In the genomic region with DNA sequence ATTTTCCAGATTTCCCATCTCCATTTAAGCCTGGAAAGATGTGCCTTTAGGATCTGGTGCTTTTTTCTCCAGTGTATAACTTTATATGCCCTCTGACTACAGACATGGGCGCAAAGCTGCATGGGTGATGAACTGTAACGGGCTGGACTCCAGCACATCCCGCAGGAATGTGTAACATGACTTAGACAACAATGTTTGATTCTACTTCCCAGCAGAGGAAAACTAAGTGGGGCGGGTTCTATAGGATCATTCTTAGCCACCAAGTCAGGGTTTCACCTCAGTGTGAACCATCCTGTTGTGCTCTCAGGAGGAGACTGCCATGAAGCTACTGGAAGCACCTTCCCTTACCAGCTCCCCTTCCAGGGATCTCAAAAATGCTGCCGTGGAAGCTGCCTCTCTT, we compare ENCODE assay signal across 16 cellular contexts.
DNase-seq lines count a peak whose midpoint lies in the region; ATAC-seq and TF ChIP-seq lines count a peak whose summit lies in the region.
"Had no signal": no experiment of that assay in that cellular context is flagged by ENCODE, and none has a peak within 500 bp of the region (broad histone marks: within the 10 kb centered on the region; RNA-seq: fewer than 3 reads in every experiment).

No MANE protein-coding gene starts in this region.

- no peaks in the 10 kb centered on the region for H3K27me3 ChIP-seq in Caco-2 (replicated peaks; ENCODE audit: control insufficient read depth, insufficient read depth, low read length)
- H3K27me3 ChIP-seq in MG63: no peaks in the 10 kb centered on the region
- H3K27me3 ChIP-seq in mammary epithelial cell (ENCODE audit: insufficient read depth, low read length): no peaks in the 10 kb centered on the region
- no peaks in the 10 kb centered on the region for H3K27me3 ChIP-seq in GM23338 (ENCODE audit: insufficient read depth)
- H3K27me3 ChIP-seq: gastroesophageal sphincter had no signal

- no peak overlapping the region for H3K4me3 ChIP-seq in Caco-2 (ENCODE audit: low read depth, low read length)
- no peak overlapping the region for H3K4me3 ChIP-seq in MG63
- H3K4me3 ChIP-seq in mammary epithelial cell (replicated peaks in 1 of 3; ENCODE audit: insufficient read depth in 1 of 3, low read depth in 2 of 3, low read length in 3 of 3): no peak overlapping the region
- H3K4me3 ChIP-seq in GM23338: no peak overlapping the region
- H3K4me3 ChIP-seq: gastroesophageal sphincter had no signal

- ATAC-seq in GM23338: no peak
- ATAC-seq: effector memory CD8-positive, alpha-beta T cell; gastroesophageal sphincter; naive thymus-derived CD4-positive, alpha-beta T cell had no signal

- H3K9me3 Mint-ChIP-seq in Caco-2 (ENCODE audit: unreplicated experiment) (peaks cover 9% of the 10 kb centered on the region), GM23338 (no peaks in the 10 kb centered on the region)
- H3K9me3 Mint-ChIP-seq: central memory CD8-positive, alpha-beta T cell; effector memory CD8-positive, alpha-beta T cell had no signal

- DNase-seq in Caco-2 (no peak), MG63 (peak; percentile 70), mammary epithelial cell (peak; percentile 42), kidney tubule cell (ENCODE audit: low spot score) (peak; percentile 92), NOMO-1 (lab: John Stamatoyannopoulos, UW; ENCODE audit: unreplicated experiment in 2 of 2) (no peak), GM23338 (ENCODE audit: low spot score) (no peak), activated T-cell treated with anti-CD3 and anti-CD28 coated beads for 4 hours (no peak)
- DNase-seq in stimulated activated CD4-positive, alpha-beta T cell treated with anti-CD3 and anti-CD28 coated beads, Interleukin-4, amount 100 ng/mL, for 4 hours: no peak
- DNase-seq: activated CD4-positive, alpha-beta T cell treated with anti-CD3 and anti-CD28 coated beads for 48 hours; activated naive CD8-positive, alpha-beta T cell treated with anti-CD3 and anti-CD28 coated beads, Interleukin-2, amount 10 ng/mL, durations not matched to agents 7 days and 5 days; effector memory CD8-positive, alpha-beta T cell; H7; naive thymus-derived CD4-positive, alpha-beta T cell; NCI-H345 had no signal

- H3K27ac ChIP-seq in mammary epithelial cell (ENCODE audit: insufficient read depth, low read depth, low read length): no peak overlapping the region
- H3K27ac ChIP-seq in GM23338 (ENCODE audit: low read depth): no peak overlapping the region
- H3K27ac ChIP-seq: gastroesophageal sphincter had no signal

- H3K4me1 Mint-ChIP-seq in Caco-2 (ENCODE audit: low read depth, unreplicated experiment) (peaks cover 39% of the 10 kb centered on the region), GM23338 (peaks cover 17% of the 10 kb centered on the region)
- H3K4me1 Mint-ChIP-seq: central memory CD8-positive, alpha-beta T cell had no signal

- H3K27me3 Mint-ChIP-seq in Caco-2 (ENCODE audit: insufficient read depth, unreplicated experiment): no peaks in the 10 kb centered on the region
- no peaks in the 10 kb centered on the region for H3K27me3 Mint-ChIP-seq in GM23338 (ENCODE audit: insufficient read depth, low read depth, poor library complexity)

- H3K36me3 Mint-ChIP-seq in Caco-2 (ENCODE audit: insufficient read depth, unreplicated experiment): peaks cover 4% of the 10 kb centered on the region
- no peaks in the 10 kb centered on the region for H3K36me3 Mint-ChIP-seq in GM23338 (ENCODE audit: low read depth)

- CTCF ChIA-PET in Caco-2 (lab: Charles Lee): no interaction called here
- CTCF ChIA-PET in mammary epithelial cell (lab: Charles Lee; ENCODE audit: low non-redundant PET): no interaction called here

- TF ChIP-seq CTCF in Caco-2 (IDR thresholded peaks at IDR 0.05; ENCODE audit: insufficient read depth in 1 of 2, low read depth in 1 of 2, low read length in 1 of 2, severe bottlenecking in 1 of 2, unreplicated experiment in 1 of 2) (no peak), mammary epithelial cell (conservative IDR thresholded peaks at IDR 0.05 in 1 of 2, IDR thresholded peaks at IDR 0.05 in 1 of 2; ENCODE audit: extremely low read depth in 1 of 2, insufficient read depth in 1 of 2, low read depth in 1 of 2, low read length in 2 of 2) (no peak), GM23338 (conservative IDR thresholded peaks at IDR 0.05; ENCODE audit: low read depth in 2 of 2) (no peak)

- WGBS in mammary epithelial cell (ENCODE audit: low coverage, missing lambda C conversion rate): 87% methylated on average over 5 of the region's 5 CpGs

- H3K79me2 ChIP-seq in mammary epithelial cell (ENCODE audit: insufficient read depth, low read length): no peaks in the 10 kb centered on the region
- no peaks in the 10 kb centered on the region for H3K79me2 ChIP-seq in GM23338 (replicated peaks; ENCODE audit: insufficient read depth)

- peaks cover 9% of the 10 kb centered on the region; the same call in 1 of the 2 replicates for H3K9me2 ChIP-seq in GM23338 (ENCODE audit: insufficient read depth)

- no peaks in the 10 kb centered on the region for H3F3A ChIP-seq in GM23338 (replicated peaks; ENCODE audit: low read depth)

- H3K27ac Mint-ChIP-seq in Caco-2 (ENCODE audit: unreplicated experiment): peak overlapping the region; percentile 86
- H3K27ac Mint-ChIP-seq in GM23338: no peak overlapping the region
- H3K27ac Mint-ChIP-seq: activated naive CD8-positive, alpha-beta T cell treated with anti-CD3 and anti-CD28 coated beads, Interleukin-2, amount 10 ng/mL, durations not matched to agents 7 days and 5 days; effector memory CD8-positive, alpha-beta T cell; naive thymus-derived CD4-positive, alpha-beta T cell had no signal

- POLR2A ChIA-PET in Caco-2 (lab: Charles Lee): interaction anchor here (0.7 kb wide), 1 partner anchor 156 kb away, joined by 3 read pairs; no protein-coding TSS in a partner anchor

- in situ Hi-C loops in mammary epithelial cell (cut with MboI; ENCODE audit: low sequenced_read_pairs in 2 of 2): no loop called here

- no peak overlapping the region for H3K4me2 ChIP-seq in mammary epithelial cell (ENCODE audit: insufficient read depth, low read depth, low read length)
- no peak overlapping the region for H3K4me2 ChIP-seq in GM23338

- no peaks in the 10 kb centered on the region for H3K36me3 ChIP-seq in Caco-2 (ENCODE audit: control insufficient read depth, insufficient read depth, low read length)
- H3K36me3 ChIP-seq in MG63: no peaks in the 10 kb centered on the region
- no peaks in the 10 kb centered on the region for H3K36me3 ChIP-seq in mammary epithelial cell (ENCODE audit: insufficient read depth, low read length)
- H3K36me3 ChIP-seq in GM23338 (ENCODE audit: insufficient read depth): no peaks in the 10 kb centered on the region
- H3K36me3 ChIP-seq: gastroesophageal sphincter had no signal

- H2AFZ ChIP-seq in mammary epithelial cell (ENCODE audit: low read depth, low read length): no peak overlapping the region
- H2AFZ ChIP-seq in GM23338: no peak overlapping the region

- H3K4me1 ChIP-seq in Caco-2 (peaks cover 52% of the 10 kb centered on the region), mammary epithelial cell (ENCODE audit: insufficient read depth, low read length) (no peaks in the 10 kb centered on the region), GM23338 (ENCODE audit: insufficient read depth) (peaks cover 7% of the 10 kb centered on the region)

- BruUV-seq in Caco-2 (replicated peaks; lab: Mats Ljungman, UMichigan) (no TSS peak), mammary epithelial cell (replicated peaks; lab: Mats Ljungman, UMichigan) (no TSS peak)

- H4K20me1 ChIP-seq in mammary epithelial cell (ENCODE audit: insufficient read depth, low read length): no peaks in the 10 kb centered on the region
- no peaks in the 10 kb centered on the region for H4K20me1 ChIP-seq in GM23338 (replicated peaks; ENCODE audit: insufficient read depth)

- no peak overlapping the region for H3K9ac ChIP-seq in mammary epithelial cell (ENCODE audit: insufficient read depth, low read length)

- intact Hi-C loops in Caco-2 (cut with micrococcal nuclease; ENCODE audit: unreplicated experiment): loop anchor here (5.0 kb wide), 3 partner anchors 87 to 228 kb away; no protein-coding TSS in a partner anchor
- intact Hi-C loops in mammary epithelial cell (cut with micrococcal nuclease): no loop called here

- H3K9me3 ChIP-seq in Caco-2: 0 out of 2 replicates have a peak, but pooled peaks cover 3% of the 10 kb centered on the region
- H3K9me3 ChIP-seq in MG63: no peaks in the 10 kb centered on the region
- H3K9me3 ChIP-seq in mammary epithelial cell (replicated peaks; ENCODE audit: insufficient read depth, low read length): no peaks in the 10 kb centered on the region
- H3K9me3 ChIP-seq: gastroesophageal sphincter had no signal

- H3K4me3 Mint-ChIP-seq in Caco-2 (ENCODE audit: unreplicated experiment) (no peak overlapping the region), GM23338 (no peak overlapping the region)
- H3K4me3 Mint-ChIP-seq: activated naive CD8-positive, alpha-beta T cell treated with anti-CD3 and anti-CD28 coated beads, Interleukin-2, amount 10 ng/mL, durations not matched to agents 7 days and 5 days; central memory CD8-positive, alpha-beta T cell; effector memory CD8-positive, alpha-beta T cell; naive thymus-derived CD4-positive, alpha-beta T cell had no signal

- dilution Hi-C loops in mammary epithelial cell (cut with HindIII; ENCODE audit: low sequenced_read_pairs): no loop called here

TF ChIP-seq in GM23338, 12 proteins besides CTCF, POLR2A, EP300 and RAD21 (continues in another document):
- no peak for TF ChIP-seq ZNF331 (CRISPR knock-in tag; IDR thresholded peaks at IDR 0.05; ENCODE audit: low read depth)
- TF ChIP-seq, protein P1, sequence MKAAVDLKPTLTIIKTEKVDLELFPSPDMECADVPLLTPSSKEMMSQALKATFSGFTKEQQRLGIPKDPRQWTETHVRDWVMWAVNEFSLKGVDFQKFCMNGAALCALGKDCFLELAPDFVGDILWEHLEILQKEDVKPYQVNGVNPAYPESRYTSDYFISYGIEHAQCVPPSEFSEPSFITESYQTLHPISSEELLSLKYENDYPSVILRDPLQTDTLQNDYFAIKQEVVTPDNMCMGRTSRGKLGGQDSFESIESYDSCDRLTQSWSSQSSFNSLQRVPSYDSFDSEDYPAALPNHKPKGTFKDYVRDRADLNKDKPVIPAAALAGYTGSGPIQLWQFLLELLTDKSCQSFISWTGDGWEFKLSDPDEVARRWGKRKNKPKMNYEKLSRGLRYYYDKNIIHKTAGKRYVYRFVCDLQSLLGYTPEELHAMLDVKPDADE (IDR thresholded peaks at IDR 0.05): no peak

Comparison
In these comparisons a context has a peak if more than half of its experiments do, and no peak if none do; other contexts are left out.
1. DNase-seq: peak in MG63 (single experiment), mammary epithelial cell (single experiment) and kidney tubule cell (single experiment); none in Caco-2 (0 of 2), NOMO-1 (0 of 2), stimulated activated CD4-positive, alpha-beta T cell treated with anti-CD3 and anti-CD28 coated beads, Interleukin-4, amount 100 ng/mL, for 4 hours (0 of 2), GM23338 (single experiment) and activated T-cell treated with anti-CD3 and anti-CD28 coated beads for 4 hours (single experiment).